Comparison of ENCODE assay signal across 19 cellular contexts in the genomic region with DNA sequence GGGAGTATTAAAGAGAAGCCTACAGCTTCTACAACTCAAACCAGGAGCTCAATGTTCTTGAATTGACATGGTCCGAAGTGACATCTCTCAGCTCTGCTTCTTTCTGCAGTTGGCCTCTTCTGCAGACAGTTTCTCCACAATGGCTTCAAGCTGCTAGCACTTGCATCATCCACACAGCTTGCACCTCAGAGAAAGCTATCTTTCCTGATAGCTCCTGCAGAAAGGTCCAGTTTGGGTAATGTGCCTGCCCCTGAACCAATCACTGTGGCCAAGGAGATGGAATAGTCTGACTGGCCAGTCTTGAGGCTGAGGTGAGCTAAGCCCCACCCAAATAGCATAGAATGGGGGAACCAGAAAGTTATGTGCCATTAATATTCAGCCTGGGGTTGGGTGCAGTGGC.
DNase-seq lines count a peak whose midpoint lies in the region; ATAC-seq and TF ChIP-seq lines count a peak whose summit lies in the region.
"Had no signal": no experiment of that assay in that cellular context is flagged by ENCODE, and none has a peak within 500 bp of the region (broad histone marks: within the 10 kb centered on the region; RNA-seq: fewer than 3 reads in every experiment).

No MANE protein-coding gene starts in this region.

- peaks cover 5 to 22% of the 10 kb centered on the region in 2 experiments; a peak in 3 of 4 replicates for H3K4me1 Mint-ChIP-seq in H9
- H3K4me1 Mint-ChIP-seq: B cell had no signal

- H2BK20ac ChIP-seq in H9 (ENCODE audit: low read depth, low read length, poor library complexity, severe bottlenecking): no peak overlapping the region

- no peaks in the 10 kb centered on the region for H3K23me2 ChIP-seq in H9 (ENCODE audit: insufficient read length, low read depth, low read length, poor library complexity, severe bottlenecking)

- no peak overlapping the region for H2BK120ac ChIP-seq in H9 (ENCODE audit: low read depth, low read length, poor library complexity, severe bottlenecking)

- no peak overlapping the region for H3K4ac ChIP-seq in H9 (ENCODE audit: low read depth, low read length)

- H3K36me3 Mint-ChIP-seq in H9 (ENCODE audit: insufficient read depth in 1 of 3, low read depth in 3 of 3): no peaks in the 10 kb centered on the region
- H3K36me3 Mint-ChIP-seq: CD8-positive, alpha-beta T cell; IgD-negative memory B cell had no signal

- DNase-seq in H9 (no peak), NB4 (ENCODE audit: low read depth) (peak; percentile 75), choroid plexus epithelial cell (ENCODE audit: low read depth) (peak; percentile 12), NCI-H2227 treated with DMSO at 0.1 percent for 48 hours (lab: John Stamatoyannopoulos, UW) (no peak), germinal center (ENCODE audit: low spot score) (no peak)
- DNase-seq: Calu3; CD8-positive, alpha-beta T cell; DND-41; EL; GM23248; HFFc6 had no signal

- no peak for ATAC-seq in HG03457 (IDR thresholded peaks at IDR 0.05; ENCODE audit: unreplicated experiment)
- ATAC-seq: CD8-positive, alpha-beta T cell; GM12878; HCT116; HepG2 had no signal

- no peak overlapping the region for H3K18ac ChIP-seq in H9 (ENCODE audit: insufficient read length, low read depth, low read length)

- WGBS in H9 (ENCODE audit: extremely low coverage, insufficient read length, low lambda C conversion rate): no CpG with 5 or more reads among the region's 1 CpG

- H3K4me3 ChIP-seq in NB4 (ENCODE audit: low read depth, low read length) (no peak overlapping the region), choroid plexus epithelial cell (ENCODE audit: low read depth, low read length) (no peak overlapping the region), neutrophil (ENCODE audit: low read depth in 1 of 2, low read length in 1 of 2) (no peak overlapping the region)
- H3K4me3 ChIP-seq: BLaER1 treated with 17β-estradiol and CSF1 and Interleukin-3, amounts not matched to agents 10 nM and 100 nM; GM12878; GM23248 had no signal

- H4K91ac ChIP-seq in H9 (ENCODE audit: insufficient read length, low read depth, low read length): no peak overlapping the region

- H2BK5ac ChIP-seq in H9 (ENCODE audit: insufficient read length, low read length): no peak overlapping the region

- H3K9me3 ChIP-seq in H9 (ENCODE audit: control insufficient read depth, low read depth, low read length): no peaks in the 10 kb centered on the region
- no peaks in the 10 kb centered on the region for H3K9me3 ChIP-seq in neutrophil
- H3K9me3 ChIP-seq: BLaER1 treated with 17β-estradiol and CSF1 and Interleukin-3, amounts not matched to agents 10 nM and 100 nM had no signal

- no peak overlapping the region for H2AK5ac ChIP-seq in H9 (ENCODE audit: insufficient read length, low read length)

- H3K27ac Mint-ChIP-seq in H9: 0 out of 7 replicates have a peak overlapping the region, but pooled peaks of 2 of the 3 experiments have one; percentile 18 to 40
- H3K27ac Mint-ChIP-seq: B cell; CD8-positive, alpha-beta T cell; HFFc6; IgD-negative memory B cell had no signal

- H2AFZ ChIP-seq in H9 (ENCODE audit: low read length): no peak overlapping the region
- H2AFZ ChIP-seq: GM23248 had no signal

- no peak overlapping the region for H3K4me2 ChIP-seq in H9 (ENCODE audit: insufficient read depth, insufficient read length, low read length)
- H3K4me2 ChIP-seq: BLaER1 treated with 17β-estradiol and CSF1 and Interleukin-3, amounts not matched to agents 10 nM and 100 nM had no signal

- H3K27ac ChIP-seq in H9 (ENCODE audit: insufficient read length, low read depth, low read length) (no peak overlapping the region), neutrophil (peak overlapping the region; percentile 65)
- H3K27ac ChIP-seq: BLaER1 treated with 17β-estradiol and CSF1 and Interleukin-3, amounts not matched to agents 10 nM and 100 nM; GM23248 had no signal

- TF ChIP-seq POLR2A in NB4 (IDR thresholded peaks at IDR 0.05; ENCODE audit: extremely low read depth, insufficient read length): no peak

- H3K36me3 ChIP-seq in neutrophil: no peaks in the 10 kb centered on the region
- H3K36me3 ChIP-seq: BLaER1 treated with 17β-estradiol and CSF1 and Interleukin-3, amounts not matched to agents 10 nM and 100 nM had no signal

- H3K9ac ChIP-seq in H9 (ENCODE audit: extremely low read depth, insufficient read length, low read length): no peak overlapping the region
- H3K9ac ChIP-seq: BLaER1 treated with 17β-estradiol and CSF1 and Interleukin-3, amounts not matched to agents 10 nM and 100 nM; GM23248 had no signal

- H2BK12ac ChIP-seq in H9 (ENCODE audit: insufficient read length, low read depth, low read length): no peak overlapping the region

- no peak overlapping the region for H3K56ac ChIP-seq in H9 (ENCODE audit: insufficient read length, low read depth, low read length)

- no peaks in the 10 kb centered on the region for H3K79me2 ChIP-seq in H9 (ENCODE audit: insufficient read depth, low read length)

- H4K8ac ChIP-seq in H9 (replicated peaks; ENCODE audit: insufficient read length, low read depth, low read length): no peak overlapping the region

- no peaks in the 10 kb centered on the region for H3K79me1 ChIP-seq in H9 (ENCODE audit: insufficient read depth, low read depth, low read length, poor library complexity, severe bottlenecking)

- H3K27me3 ChIP-seq in H9 (ENCODE audit: insufficient read depth, low read length) (no peaks in the 10 kb centered on the region), neutrophil (no peaks in the 10 kb centered on the region)
- H3K27me3 ChIP-seq: BLaER1 treated with 17β-estradiol and CSF1 and Interleukin-3, amounts not matched to agents 10 nM and 100 nM had no signal

- H3K23ac ChIP-seq in H9 (ENCODE audit: insufficient read length, low read depth, low read length): no peak overlapping the region

- TF ChIP-seq CTCF in H9 (conservative IDR thresholded peaks at IDR 0.05) (no peak), NB4 (IDR thresholded peaks at IDR 0.05; ENCODE audit: low read depth, low read length) (no peak), choroid plexus epithelial cell (conservative IDR thresholded peaks at IDR 0.05; ENCODE audit: low read depth, low read length) (no peak), neutrophil (IDR thresholded peaks at IDR 0.05) (no peak)

- H3T11ph ChIP-seq in H9 (ENCODE audit: low read length): no peak overlapping the region

- H3K4me1 ChIP-seq in H9 (ENCODE audit: insufficient read depth, low read length) (no peaks in the 10 kb centered on the region), neutrophil (ENCODE audit: control insufficient read depth in 1 of 2, insufficient read depth in 1 of 2, low read depth in 1 of 2, low read length in 1 of 2) (peaks cover 34 to 38% of the 10 kb centered on the region in 2 experiments)

- no peaks in the 10 kb centered on the region for H3K27me3 Mint-ChIP-seq in H9 (ENCODE audit: low read depth)

- no peak overlapping the region for H3K4me3 Mint-ChIP-seq in H9
- H3K4me3 Mint-ChIP-seq: B cell; CD8-positive, alpha-beta T cell; HFFc6; IgD-negative memory B cell had no signal

- no peaks in the 10 kb centered on the region for H3K9me3 Mint-ChIP-seq in H9
- H3K9me3 Mint-ChIP-seq: CD8-positive, alpha-beta T cell; HFFc6; IgD-negative memory B cell had no signal

- H4K20me1 ChIP-seq in H9 (ENCODE audit: control insufficient read depth, insufficient read depth, insufficient read length): no peaks in the 10 kb centered on the region
- H4K20me1 ChIP-seq: BLaER1 treated with 17β-estradiol and CSF1 and Interleukin-3, amounts not matched to agents 10 nM and 100 nM had no signal

- H3K14ac ChIP-seq in H9 (ENCODE audit: insufficient read depth, low read length): no peak overlapping the region

- H2BK15ac ChIP-seq in H9 (ENCODE audit: low read depth, low read length): no peak overlapping the region

- no peak overlapping the region for H4K5ac ChIP-seq in H9 (ENCODE audit: insufficient read length, low read depth, low read length)

Comparison
In these comparisons a context has a peak if more than half of its experiments do, and no peak if none do; other contexts are left out.
1. DNase-seq: peak in NB4 (single experiment) and choroid plexus epithelial cell (single experiment); none in H9 (single experiment), NCI-H2227 treated with DMSO at 0.1 percent for 48 hours (single experiment) and germinal center (single experiment).